8 cellular contexts compared by ENCODE assay signal in genomic region chr19:17079710-17080440, GRCh38. TPM values are rescaled to one million over a fixed set of nuclear protein-coding genes. Genes with fewer than 3 reads are reported as not detected.
DNase-seq lines count a peak whose midpoint lies in the region; ATAC-seq and FAIRE-seq lines count a peak whose summit lies in the region.

No MANE protein-coding gene starts in this region.

- no peaks in the 10 kb centered on the region for H3K36me3 ChIP-seq in muscle layer of colon (ENCODE audit: insufficient read depth, low read length)

- no peaks in the 10 kb centered on the region for H3K27me3 Mint-ChIP-seq in activated CD8-positive, alpha-beta memory T cell treated with anti-CD3 and anti-CD28 coated beads, Interleukin-2, amount 10 ng/mL, durations not matched to agents 7 days and 5 days

- FAIRE-seq in endometrium (lab: Jason Lieb, UNC), result peak; percentile 43

- no peaks in the 10 kb centered on the region for H3K27me3 ChIP-seq in muscle layer of colon (ENCODE audit: control insufficient read depth in 1 of 2, insufficient read depth in 2 of 2, low read length in 2 of 2)

- H3K27ac Mint-ChIP-seq in activated CD8-positive, alpha-beta memory T cell treated with anti-CD3 and anti-CD28 coated beads, Interleukin-2, amount 10 ng/mL, durations not matched to agents 7 days and 5 days, result peak overlapping the region; percentile 82

- peak overlapping the region; percentile 51 for H3K9ac ChIP-seq in muscle layer of colon (ENCODE audit: low read length)

- no peaks in the 10 kb centered on the region for H3K9me3 Mint-ChIP-seq in activated CD8-positive, alpha-beta memory T cell treated with anti-CD3 and anti-CD28 coated beads, Interleukin-2, amount 10 ng/mL, durations not matched to agents 7 days and 5 days (ENCODE audit: low read depth)

- peak overlapping the region; percentile 70 for H3K4me3 Mint-ChIP-seq in activated CD8-positive, alpha-beta memory T cell treated with anti-CD3 and anti-CD28 coated beads, Interleukin-2, amount 10 ng/mL, durations not matched to agents 7 days and 5 days

- CTCF ChIA-PET in activated CD8-positive, alpha-beta memory T cell treated with anti-CD3 and anti-CD28 coated beads, Interleukin-2, amount 10 ng/mL, durations not matched to agents 7 days and 5 days (lab: Charles Lee), result interaction anchor here (1.2 to 1.5 kb wide), 4 partner anchors 10 to 105 kb away, joined by 3 to 5 read pairs (median 3); no protein-coding TSS in a partner anchor

- peaks cover 48% of the 10 kb centered on the region for H3K4me1 ChIP-seq in muscle layer of colon (ENCODE audit: insufficient read depth, low read length)

- peaks cover 16% of the 10 kb centered on the region for H3K36me3 Mint-ChIP-seq in activated CD8-positive, alpha-beta memory T cell treated with anti-CD3 and anti-CD28 coated beads, Interleukin-2, amount 10 ng/mL, durations not matched to agents 7 days and 5 days

- DNase-seq in activated gamma-delta T cell treated with Interleukin-2 at 50 U/mL for 16 hours (peak; percentile 58), activated gamma-delta T cell (lab: John Stamatoyannopoulos, UW) (no peak), NCI-H1092 (lab: John Stamatoyannopoulos, UW) (peak; percentile 23), NCI-H2171 (lab: John Stamatoyannopoulos, UW) (no peak)
- peak; percentile 91 for DNase-seq in activated CD8-positive, alpha-beta memory T cell treated with anti-CD3 and anti-CD28 coated beads, Interleukin-2, amount 10 ng/mL, durations not matched to agents 7 days and 5 days
- peak; percentile 25 to 43 for DNase-seq in stimulated activated CD8-positive, alpha-beta memory T cell treated with anti-CD3 and anti-CD28 coated beads, Interleukin-4, amount 100 ng/mL, for 1 hour (ENCODE audit: low read depth in 2 of 2, low spot score in 1 of 2)

- no peaks in the 10 kb centered on the region for H3K9me3 ChIP-seq in muscle layer of colon (ENCODE audit: low read length)

- H3K4me1 Mint-ChIP-seq in activated CD8-positive, alpha-beta memory T cell treated with anti-CD3 and anti-CD28 coated beads, Interleukin-2, amount 10 ng/mL, durations not matched to agents 7 days and 5 days, result peaks cover 52% of the 10 kb centered on the region

- peak overlapping the region in 1 of 2 donors; percentile 39 for H3K4me3 ChIP-seq in muscle layer of colon (ENCODE audit: low read depth in 1 of 2, low read length in 2 of 2)

- peak; percentile 67 for ATAC-seq in activated CD8-positive, alpha-beta memory T cell treated with anti-CD3 and anti-CD28 coated beads, Interleukin-2, amount 10 ng/mL, durations not matched to agents 7 days and 5 days

- H3K27ac ChIP-seq in muscle layer of colon (ENCODE audit: low read depth, low read length), result peak overlapping the region; percentile 86

RNA-seq across cellular contexts. Expression of gene MYO9B, which starts 4.3 kb away (rescaled TPM):
- total RNA-seq in activated CD8-positive, alpha-beta memory T cell treated with anti-CD3 and anti-CD28 coated beads, Interleukin-2, amount 10 ng/mL, durations not matched to agents 7 days and 5 days, result 100 to 1,000 TPM; 280 to 356 TPM

RNA-seq across cellular contexts. Expression of gene HAUS8, which starts 4.6 kb away (rescaled TPM):
- 10 to 100 TPM; 62.1 to 73.0 TPM for total RNA-seq in activated CD8-positive, alpha-beta memory T cell treated with anti-CD3 and anti-CD28 coated beads, Interleukin-2, amount 10 ng/mL, durations not matched to agents 7 days and 5 days

RNA-seq across cellular contexts. Expression of gene CPAMD8, which starts 53.3 kb away (rescaled TPM):
- 1 to 10 TPM in 1 of 2 experiments, under 1 TPM in 1; 0.21 to 1.3 TPM for total RNA-seq in activated CD8-positive, alpha-beta memory T cell treated with anti-CD3 and anti-CD28 coated beads, Interleukin-2, amount 10 ng/mL, durations not matched to agents 7 days and 5 days

Comparison
In these comparisons a context has a peak if more than half of its experiments do, and no peak if none do; other contexts are left out.
1. DNase-seq: peak in activated gamma-delta T cell treated with Interleukin-2 at 50 U/mL for 16 hours (single experiment), NCI-H1092 (single experiment), activated CD8-positive, alpha-beta memory T cell treated with anti-CD3 and anti-CD28 coated beads, Interleukin-2, amount 10 ng/mL, durations not matched to agents 7 days and 5 days (single experiment) and stimulated activated CD8-positive, alpha-beta memory T cell treated with anti-CD3 and anti-CD28 coated beads, Interleukin-4, amount 100 ng/mL, for 1 hour (2 of 2); none in activated gamma-delta T cell (single experiment) and NCI-H2171 (single experiment).